8 cellular contexts compared by ENCODE assay signal in the genomic region with DNA sequence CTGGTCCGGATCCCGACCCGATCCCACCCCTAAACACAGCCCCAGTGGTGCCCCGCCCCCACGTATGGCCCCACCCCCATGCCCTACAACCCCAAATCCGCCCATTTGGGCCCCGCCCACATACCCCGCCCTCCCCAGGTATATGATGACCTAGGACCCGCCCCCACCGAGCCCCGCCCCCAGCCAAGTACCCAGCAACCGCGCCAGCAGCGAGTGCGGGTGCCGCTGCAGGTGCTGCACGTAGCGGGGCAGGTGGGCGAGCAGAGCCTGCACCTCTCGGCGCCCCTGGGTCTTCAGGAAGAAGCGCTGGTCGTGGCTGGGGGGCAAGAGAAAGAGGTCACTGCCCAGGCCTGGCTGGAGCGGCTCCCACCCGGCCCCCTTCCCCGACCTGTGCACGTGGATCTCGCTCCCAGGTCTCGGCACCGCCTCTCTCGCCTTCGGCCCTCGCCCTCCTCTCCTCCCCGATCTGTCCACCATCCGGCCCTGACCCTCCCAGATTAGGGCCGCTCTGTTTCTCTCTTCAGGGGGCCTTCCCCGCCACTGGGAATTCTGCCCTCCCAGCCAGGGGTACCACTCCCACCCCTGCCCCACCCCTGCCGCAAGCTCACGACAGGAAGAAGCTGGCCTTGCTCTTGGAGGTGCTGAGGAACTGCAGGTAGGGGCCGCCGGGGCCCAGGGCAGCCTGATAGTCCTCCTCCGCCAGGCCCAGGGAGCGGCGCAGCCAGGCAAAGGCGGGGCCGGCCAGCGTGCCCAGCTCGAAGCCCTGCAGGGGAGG. TPM values are rescaled to one million over a fixed set of nuclear protein-coding genes. Genes with fewer than 3 reads are reported as not detected.
DNase-seq lines count a peak whose midpoint lies in the region; ATAC-seq and TF ChIP-seq lines count a peak whose summit lies in the region.

No MANE protein-coding gene starts in this region.

- H3K4me3 Mint-ChIP-seq in stimulated activated memory B cell treated with anti-CD40 and anti-IgM and Interleukin-4, amounts not matched to agents 10 μg/mL and 1 μg/mL and 100 μg/mL, for 72 hours = peak overlapping the region; percentile 75

- H3K4me1 ChIP-seq in OCI-LY3 (ENCODE audit: low read length) (peaks cover 21% of the 10 kb centered on the region), left lung (peaks cover 26 to 40% of the 10 kb centered on the region in 2 donors)

- peaks cover 44% of the 10 kb centered on the region for H3K4me1 Mint-ChIP-seq in stimulated activated memory B cell treated with anti-CD40 and anti-IgM and Interleukin-4, amounts not matched to agents 10 μg/mL and 1 μg/mL and 100 μg/mL, for 72 hours

- no peak overlapping the region for H2AFZ ChIP-seq in OCI-LY3 (ENCODE audit: low read depth, low read length)

- H3K4me3 ChIP-seq in OCI-LY3 (ENCODE audit: low read length) = peak overlapping the region; percentile 77
- H3K4me3 ChIP-seq in left lung = peak overlapping the region; percentile 22 to 40
- no peak overlapping the region for H3K4me3 ChIP-seq in WERI-Rb-1 (ENCODE audit: low read depth, low read length)

- H3K36me3 ChIP-seq in OCI-LY3 (replicated peaks; ENCODE audit: low read depth, low read length) (no peaks in the 10 kb centered on the region), left lung (no peaks in the 10 kb centered on the region), WERI-Rb-1 (no peaks in the 10 kb centered on the region)

- H3K27ac ChIP-seq in OCI-LY3 (ENCODE audit: low read length) (no peak overlapping the region), left lung (no peak overlapping the region), WERI-Rb-1 (no peak overlapping the region)

- intact Hi-C loops in left lung (cut with DNase I) = loop anchor here in 1 of 2 donors (10.0 kb wide), 1 partner anchor 413 kb away; no protein-coding TSS in a partner anchor

- peak overlapping the region; percentile 40; the same call in 1 of the 2 replicates for H3K9ac ChIP-seq in OCI-LY3 (ENCODE audit: low read length)

- TF ChIP-seq CTCF in OCI-LY3 (IDR thresholded peaks at IDR 0.05; ENCODE audit: low read depth, low read length) (no peak), left lung (IDR thresholded peaks at IDR 0.05) (no peak), WERI-Rb-1 (IDR thresholded peaks at IDR 0.05; ENCODE audit: low read depth, low read length) (no peak)

- H3K79me2 ChIP-seq in OCI-LY3 (ENCODE audit: low read length) = no peaks in the 10 kb centered on the region

- H4K20me1 ChIP-seq in OCI-LY3 (ENCODE audit: insufficient read depth, low read length) = 0 out of 2 replicates have a peak, but pooled peaks cover 4% of the 10 kb centered on the region

- no peak overlapping the region for H3K27ac Mint-ChIP-seq in activated naive CD4-positive, alpha-beta T cell treated with anti-CD3 and anti-CD28 coated beads, Interleukin-2, amount 50 U/mL, for 72 hours
- H3K27ac Mint-ChIP-seq in stimulated activated memory B cell treated with anti-CD40 and anti-IgM and Interleukin-4, amounts not matched to agents 10 μg/mL and 1 μg/mL and 100 μg/mL, for 72 hours = no peak overlapping the region

- H3K4me2 ChIP-seq in OCI-LY3 (ENCODE audit: low read length) = peak overlapping the region; percentile 82

- H3K9me3 Mint-ChIP-seq in activated naive CD4-positive, alpha-beta T cell treated with anti-CD3 and anti-CD28 coated beads, Interleukin-2, amount 50 U/mL, for 72 hours = no peaks in the 10 kb centered on the region
- H3K9me3 Mint-ChIP-seq in stimulated activated memory B cell treated with anti-CD40 and anti-IgM and Interleukin-4, amounts not matched to agents 10 μg/mL and 1 μg/mL and 100 μg/mL, for 72 hours = no peaks in the 10 kb centered on the region

- H3K27me3 Mint-ChIP-seq in stimulated activated memory B cell treated with anti-CD40 and anti-IgM and Interleukin-4, amounts not matched to agents 10 μg/mL and 1 μg/mL and 100 μg/mL, for 72 hours = peaks cover 30% of the 10 kb centered on the region

- no peaks in the 10 kb centered on the region for H3K9me3 ChIP-seq in OCI-LY3 (ENCODE audit: insufficient read depth, low read length)
- no peaks in the 10 kb centered on the region for H3K9me3 ChIP-seq in left lung
- no peaks in the 10 kb centered on the region for H3K9me3 ChIP-seq in WERI-Rb-1 (ENCODE audit: severe bottlenecking)

- H3K27me3 ChIP-seq in OCI-LY3 (ENCODE audit: low read depth, low read length) (peaks cover 40% of the 10 kb centered on the region), left lung (peaks cover 0 to 68% of the 10 kb centered on the region in 2 donors), WERI-Rb-1 (ENCODE audit: insufficient read depth, low read depth, severe bottlenecking) (no peaks in the 10 kb centered on the region)

- no peaks in the 10 kb centered on the region for H3K36me3 Mint-ChIP-seq in activated naive CD4-positive, alpha-beta T cell treated with anti-CD3 and anti-CD28 coated beads, Interleukin-2, amount 50 U/mL, for 72 hours
- peaks cover 6% of the 10 kb centered on the region for H3K36me3 Mint-ChIP-seq in stimulated activated memory B cell treated with anti-CD40 and anti-IgM and Interleukin-4, amounts not matched to agents 10 μg/mL and 1 μg/mL and 100 μg/mL, for 72 hours

- DNase-seq in COR-L47 (lab: John Stamatoyannopoulos, UW) = peak; percentile 64
- peak in 1 of 2 donors; percentile 62 for DNase-seq in activated naive CD4-positive, alpha-beta T cell treated with anti-CD3 and anti-CD28 coated beads, Interleukin-2, amount 50 U/mL, for 72 hours (ENCODE audit: low spot score in 2 of 2)
- no peak for DNase-seq in left lung
- no peak for DNase-seq in WERI-Rb-1

- peak; percentile 10 to 59 for ATAC-seq in activated naive CD4-positive, alpha-beta T cell treated with anti-CD3 and anti-CD28 coated beads, Interleukin-2, amount 50 U/mL, for 72 hours
- peak; percentile 56 for ATAC-seq in left lung
- peak; percentile 39 for ATAC-seq in stimulated activated memory B cell treated with anti-CD40 and anti-IgM and Interleukin-4, amounts not matched to agents 10 μg/mL and 1 μg/mL and 100 μg/mL, for 72 hours
- no peak for ATAC-seq in GM19463 (IDR thresholded peaks at IDR 0.05; ENCODE audit: unreplicated experiment)
- no peak for ATAC-seq in HG03439 (IDR thresholded peaks at IDR 0.05; ENCODE audit: unreplicated experiment)

RNA-seq across cellular contexts. Expression of a gene that starts 2.9 kb away (rescaled TPM):
- total RNA-seq in activated naive CD4-positive, alpha-beta T cell treated with anti-CD3 and anti-CD28 coated beads, Interleukin-2, amount 50 U/mL, for 72 hours = 1 to 10 TPM; 4.0 to 6.8 TPM
- total RNA-seq in left lung = 1 to 10 TPM; 3.8 to 6.7 TPM

RNA-seq across cellular contexts. Expression of a gene that starts 10.0 kb away (rescaled TPM):
- 10 to 100 TPM; 26.0 to 49.8 TPM for total RNA-seq in activated naive CD4-positive, alpha-beta T cell treated with anti-CD3 and anti-CD28 coated beads, Interleukin-2, amount 50 U/mL, for 72 hours
- total RNA-seq in left lung = 10 to 100 TPM; 38.6 to 47.6 TPM

RNA-seq across cellular contexts. Expression of a gene that starts 10.8 kb away (rescaled TPM):
- 10 to 100 TPM; 24.5 to 43.2 TPM for total RNA-seq in activated naive CD4-positive, alpha-beta T cell treated with anti-CD3 and anti-CD28 coated beads, Interleukin-2, amount 50 U/mL, for 72 hours
- total RNA-seq in left lung = 10 to 100 TPM; 62.5 to 89.9 TPM

RNA-seq across cellular contexts. Expression of a gene that starts 28.2 kb away (rescaled TPM):
- total RNA-seq in activated naive CD4-positive, alpha-beta T cell treated with anti-CD3 and anti-CD28 coated beads, Interleukin-2, amount 50 U/mL, for 72 hours = 10 to 100 TPM; 55.2 to 56.1 TPM
- total RNA-seq in left lung = 10 to 100 TPM; 43.5 to 57.0 TPM

RNA-seq across cellular contexts. Expression of a gene that starts 50.2 kb away (rescaled TPM):
- total RNA-seq in activated naive CD4-positive, alpha-beta T cell treated with anti-CD3 and anti-CD28 coated beads, Interleukin-2, amount 50 U/mL, for 72 hours = 10 to 100 TPM; 19.0 to 31.3 TPM
- total RNA-seq in left lung = 100 to 1,000 TPM; 111 to 264 TPM

Comparison
In these comparisons a context has a peak if more than half of its experiments do, and no peak if none do; other contexts are left out.
1. ATAC-seq: peak in activated naive CD4-positive, alpha-beta T cell treated with anti-CD3 and anti-CD28 coated beads, Interleukin-2, amount 50 U/mL, for 72 hours (2 of 2), left lung (single experiment) and stimulated activated memory B cell treated with anti-CD40 and anti-IgM and Interleukin-4, amounts not matched to agents 10 μg/mL and 1 μg/mL and 100 μg/mL, for 72 hours (single experiment); none in GM19463 (single experiment) and HG03439 (single experiment).